ENCODE assay signal across 10 cellular contexts in genomic region chr9:72577212-72577753, GRCh38. TPM values are rescaled to one million over a fixed set of nuclear protein-coding genes. Genes with fewer than 3 reads are reported as not detected.
DNase-seq lines count a peak whose midpoint lies in the region; ATAC-seq lines count a peak whose summit lies in the region.
"Had no signal": no experiment of that assay in that cellular context is flagged by ENCODE, and none has a peak within 500 bp of the region (broad histone marks: within the 10 kb centered on the region; RNA-seq: fewer than 3 reads in every experiment).

No MANE protein-coding gene starts in this region.

- H3K4me3 Mint-ChIP-seq in activated naive CD8-positive, alpha-beta T cell treated with anti-CD3 and anti-CD28 coated beads for 36 hours, result no peak overlapping the region
- H3K4me3 Mint-ChIP-seq: CD4-positive, alpha-beta memory T cell had no signal

- no peaks in the 10 kb centered on the region for H3K36me3 Mint-ChIP-seq in activated naive CD8-positive, alpha-beta T cell treated with anti-CD3 and anti-CD28 coated beads for 36 hours
- H3K36me3 Mint-ChIP-seq: CD4-positive, alpha-beta memory T cell had no signal

- peaks cover 8% of the 10 kb centered on the region for H3K4me1 Mint-ChIP-seq in activated naive CD8-positive, alpha-beta T cell treated with anti-CD3 and anti-CD28 coated beads for 36 hours

- peak overlapping the region; percentile 16 for H2AFZ ChIP-seq in ACC112 (ENCODE audit: low read length, unreplicated experiment)

- H3K4me1 ChIP-seq in ACC112 (ENCODE audit: control insufficient read depth, insufficient read depth, low read length, unreplicated experiment) (peaks cover 59% of the 10 kb centered on the region), mucosa of rectum (ENCODE audit: control insufficient read depth in 2 of 2, insufficient read depth in 2 of 2, low read length in 2 of 2) (peaks cover 8 to 31% of the 10 kb centered on the region in 2 donors)

- no peak overlapping the region for H3K27ac Mint-ChIP-seq in activated naive CD8-positive, alpha-beta T cell treated with anti-CD3 and anti-CD28 coated beads for 36 hours

- peak overlapping the region in 1 of 2 donors; percentile 8 for H3K9ac ChIP-seq in mucosa of rectum (ENCODE audit: low read depth in 1 of 2, low read length in 2 of 2)

- peak; percentile 29 for DNase-seq in NCI-H1048 (lab: John Stamatoyannopoulos, UW)
- DNase-seq in dermis microvascular lymphatic vessel endothelial cell (ENCODE audit: low read depth in 2 of 2), result peak; percentile 84 to 91
- DNase-seq in activated CD8-positive, alpha-beta memory T cell treated with anti-CD3 and anti-CD28 coated beads, Interleukin-2, amount 50 U/mL, for 48 hours, result no peak
- no peak for DNase-seq in activated naive CD8-positive, alpha-beta T cell treated with anti-CD3 and anti-CD28 coated beads for 36 hours
- no peak for DNase-seq in NK-92 (lab: John Stamatoyannopoulos, UW; ENCODE audit: unreplicated experiment)
- DNase-seq: CD4-positive, alpha-beta memory T cell; stimulated activated CD4-positive, alpha-beta T cell treated with anti-CD3 and anti-CD28 coated beads, Interleukin-4, amount 100 ng/mL, for 1 hour had no signal

- no peaks in the 10 kb centered on the region for H3K9me3 Mint-ChIP-seq in activated naive CD8-positive, alpha-beta T cell treated with anti-CD3 and anti-CD28 coated beads for 36 hours
- H3K9me3 Mint-ChIP-seq: CD4-positive, alpha-beta memory T cell had no signal

- ATAC-seq in HG03039 (IDR thresholded peaks at IDR 0.05; ENCODE audit: unreplicated experiment), result no peak

- H3K9me3 ChIP-seq in mucosa of rectum (ENCODE audit: control insufficient read depth in 2 of 2, low read length in 2 of 2), result no peaks in the 10 kb centered on the region

- H3K27me3 ChIP-seq in ACC112 (ENCODE audit: insufficient read depth, low read length), result no peaks in the 10 kb centered on the region
- no peaks in the 10 kb centered on the region for H3K27me3 ChIP-seq in mucosa of rectum (ENCODE audit: control insufficient read depth in 2 of 2, insufficient read depth in 2 of 2, low read length in 2 of 2)

- no peaks in the 10 kb centered on the region for H3K27me3 Mint-ChIP-seq in activated naive CD8-positive, alpha-beta T cell treated with anti-CD3 and anti-CD28 coated beads for 36 hours
- H3K27me3 Mint-ChIP-seq: CD4-positive, alpha-beta memory T cell had no signal

- H3K79me2 ChIP-seq in ACC112 (ENCODE audit: control insufficient read depth, insufficient read depth, low read length, unreplicated experiment), result no peaks in the 10 kb centered on the region

- H3K27ac ChIP-seq in ACC112 (ENCODE audit: low read depth, low read length) (peak overlapping the region; percentile 60), mucosa of rectum (ENCODE audit: low read depth in 2 of 2, low read length in 2 of 2) (peak overlapping the region; percentile 36 to 62)

- H3K4me3 ChIP-seq in ACC112 (ENCODE audit: low read depth, low read length) (peak overlapping the region; percentile 7; the same call in 1 of the 2 replicates), mucosa of rectum (ENCODE audit: low read length in 2 of 2) (no peak overlapping the region)

- no peaks in the 10 kb centered on the region for H3K36me3 ChIP-seq in ACC112 (ENCODE audit: insufficient read depth, low read length)
- H3K36me3 ChIP-seq in mucosa of rectum (ENCODE audit: control insufficient read depth in 2 of 2, insufficient read depth in 2 of 2, low read length in 2 of 2), result no peaks in the 10 kb centered on the region

RNA-seq across cellular contexts. Expression of gene TMC1, which starts 55.9 kb away (rescaled TPM):
- 0.25 and 0.26 TPM in 2 replicates for total RNA-seq in dermis microvascular lymphatic vessel endothelial cell
- not detected for total RNA-seq in activated naive CD8-positive, alpha-beta T cell treated with anti-CD3 and anti-CD28 coated beads for 36 hours
- total RNA-seq: CD4-positive, alpha-beta memory T cell had no signal

Comparison
In these comparisons a context has a peak if more than half of its experiments do, and no peak if none do; other contexts are left out.
1. DNase-seq: peak in NCI-H1048 (single experiment) and dermis microvascular lymphatic vessel endothelial cell (2 of 2); none in activated CD8-positive, alpha-beta memory T cell treated with anti-CD3 and anti-CD28 coated beads, Interleukin-2, amount 50 U/mL, for 48 hours (single experiment), activated naive CD8-positive, alpha-beta T cell treated with anti-CD3 and anti-CD28 coated beads for 36 hours (single experiment) and NK-92 (single experiment).